In the genomic region with DNA sequence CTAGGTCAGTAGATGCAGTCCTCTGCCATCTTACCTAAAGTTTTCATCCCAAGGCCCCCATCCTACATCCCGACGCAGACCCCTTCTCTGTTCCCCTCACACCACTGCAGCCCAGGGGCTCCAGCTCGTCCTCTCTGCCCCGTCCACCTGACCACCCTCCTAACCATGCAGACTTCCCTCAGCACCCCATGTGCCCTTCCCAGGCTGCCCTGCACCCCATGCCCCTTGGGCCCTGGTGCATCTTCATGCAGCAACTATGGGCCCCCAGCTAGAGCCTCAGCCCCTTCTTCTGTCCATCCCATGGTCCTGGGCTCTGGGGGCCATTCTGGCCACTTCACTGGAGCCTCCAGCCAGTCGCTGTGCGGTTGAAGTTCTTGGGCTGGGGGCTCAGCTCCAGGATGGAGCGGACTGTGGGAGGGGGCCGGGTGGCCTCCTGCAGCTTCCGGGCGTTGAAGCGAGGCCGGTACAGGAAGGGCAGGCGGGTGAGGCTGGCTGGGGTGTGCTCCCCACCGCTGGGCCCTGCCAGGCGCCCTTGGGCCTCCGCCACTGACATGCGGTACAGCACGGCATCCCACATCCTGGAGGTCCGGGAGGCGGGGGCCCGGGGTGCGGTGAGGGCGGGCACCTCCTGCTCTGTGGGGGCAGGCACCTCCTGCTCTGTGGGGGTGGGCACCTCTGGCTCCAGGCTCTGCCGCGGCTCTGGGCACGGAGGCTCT, we compare ENCODE assay signal across 1 cellular context.
TF ChIP-seq lines count a peak whose summit lies in the region.

No MANE protein-coding gene starts in this region.

TF ChIP-seq in H1, 55 proteins besides CTCF, POLR2A, EP300 and RAD21:
- no peak for TF ChIP-seq NRF1 (IDR thresholded peaks at IDR 0.05; ENCODE audit: low read depth, low read length)
- TF ChIP-seq TAF1 (IDR thresholded peaks at IDR 0.05; ENCODE audit: low read depth, low read length): no peak
- TF ChIP-seq CBX8 (IDR thresholded peaks at IDR 0.05; ENCODE audit: borderline replicate concordance, low read depth, low read length): no peak
